In genomic region chr5:81924467-81924866, GRCh38 we compare ENCODE assay signal across 1 cellular context.
TF ChIP-seq lines count a peak whose summit lies in the region.

No MANE protein-coding gene starts in this region.

TF ChIP-seq in GM23338, 12 proteins besides CTCF, POLR2A, EP300 and RAD21 (continued from another document):
- TF ChIP-seq ZNF462 (CRISPR knock-in tag; IDR thresholded peaks at IDR 0.05) (no peak), EZH2 (IDR thresholded peaks at IDR 0.05; ENCODE audit: low read depth, unreplicated experiment) (no peak), CREB1 (CRISPR knock-in tag; IDR thresholded peaks at IDR 0.05; ENCODE audit: low read depth) (no peak), ETS1 (IDR thresholded peaks at IDR 0.05) (no peak), POLR2AphosphoS5 (IDR thresholded peaks at IDR 0.05; ENCODE audit: low read depth) (no peak)
